ENCODE assay signal across 14 cellular contexts in the genomic region with DNA sequence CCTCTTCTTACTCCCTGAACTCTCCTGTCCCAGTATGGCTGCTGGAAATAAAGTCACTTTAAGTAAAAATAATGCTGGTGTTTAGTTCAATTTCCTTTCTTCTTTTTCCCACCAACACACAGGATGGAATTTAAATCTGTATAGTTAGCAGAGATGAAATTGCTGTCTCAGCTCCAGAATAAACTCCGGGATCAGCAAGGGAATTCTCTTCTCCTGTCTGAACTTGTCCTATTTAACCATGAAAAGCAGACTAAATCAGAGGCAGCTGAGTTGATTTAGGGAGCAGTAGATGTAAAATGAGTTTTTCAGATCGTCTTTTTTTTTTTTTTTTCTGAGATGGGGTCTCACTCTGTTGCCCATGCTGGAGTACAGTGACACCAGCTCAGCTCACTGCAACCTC. TPM values are rescaled to one million over a fixed set of nuclear protein-coding genes. Genes with fewer than 3 reads are reported as not detected.
DNase-seq lines count a peak whose midpoint lies in the region; ATAC-seq and TF ChIP-seq lines count a peak whose summit lies in the region.
"Had no signal": no experiment of that assay in that cellular context is flagged by ENCODE, and none has a peak within 500 bp of the region (broad histone marks: within the 10 kb centered on the region; RNA-seq: fewer than 3 reads in every experiment).

No MANE protein-coding gene starts in this region.

- CTCF ChIA-PET in RWPE1 (lab: Yijun Ruan, JAX), result interaction anchor here (0.6 to 0.8 kb wide), 3 partner anchors 65 to 180 kb away, joined by 3 to 5 read pairs (median 4); no protein-coding TSS in a partner anchor

- H3K4me1 Mint-ChIP-seq in chondrocyte (ENCODE audit: low read depth) (peaks cover 34% of the 10 kb centered on the region), nephron progenitor cell (peaks cover 3% of the 10 kb centered on the region)
- H3K4me1 Mint-ChIP-seq in T-helper 2 cell treated with Interferon-gamma antibody and Interleukin-4, amounts not matched to agents 5 μg/mL and 100 μg/mL, for 36 hours (ENCODE audit: low read depth), result peaks cover 17% of the 10 kb centered on the region
- H3K4me1 Mint-ChIP-seq in activated T-helper 17 cell treated with anti-CD3 and anti-CD28 coated beads, Interleukin-2, amount 50 U/mL, for 72 hours, result peaks cover 30% of the 10 kb centered on the region

- TF ChIP-seq POLR2A in gastroesophageal sphincter (IDR thresholded peaks at IDR 0.05), result no peak

- WGBS in gastroesophageal sphincter (ENCODE audit: low coverage in 1 of 2), 2 donors, result 74 to 100% methylated on average over 1 to 2 of the region's 2 CpGs

- DNase-seq in RWPE1 (ENCODE audit: low spot score) (no peak), chondrocyte (ENCODE audit: low spot score) (no peak), nephron progenitor cell (no peak)
- DNase-seq in T-helper 2 cell treated with Interferon-gamma antibody and Interleukin-4, amounts not matched to agents 5 μg/mL and 100 μg/mL, for 36 hours (ENCODE audit: low spot score), result no peak
- DNase-seq: BE2C, DMS53, GF-D8, HCEC 1CT, HFFc6 had no signal

- H3K27ac ChIP-seq in RWPE1 (peak overlapping the region; percentile 66), gastroesophageal sphincter (no peak overlapping the region)
- H3K27ac ChIP-seq: C4-2B had no signal

- H3K9me3 Mint-ChIP-seq in chondrocyte (ENCODE audit: low read depth) (no peaks in the 10 kb centered on the region), nephron progenitor cell (no peaks in the 10 kb centered on the region)
- H3K9me3 Mint-ChIP-seq in T-helper 2 cell treated with Interferon-gamma antibody and Interleukin-4, amounts not matched to agents 5 μg/mL and 100 μg/mL, for 36 hours, result no peaks in the 10 kb centered on the region
- no peaks in the 10 kb centered on the region for H3K9me3 Mint-ChIP-seq in activated T-helper 17 cell treated with anti-CD3 and anti-CD28 coated beads, Interleukin-2, amount 50 U/mL, for 72 hours
- H3K9me3 Mint-ChIP-seq: HFFc6 had no signal

- no peaks in the 10 kb centered on the region for H3K27me3 ChIP-seq in gastroesophageal sphincter
- H3K27me3 ChIP-seq: BE2C had no signal

- H3K9me3 ChIP-seq in gastroesophageal sphincter, result no peaks in the 10 kb centered on the region
- H3K9me3 ChIP-seq: BE2C had no signal

- H3K4me3 Mint-ChIP-seq in chondrocyte (ENCODE audit: unreplicated experiment) (no peak overlapping the region), nephron progenitor cell (no peak overlapping the region)
- no peak overlapping the region for H3K4me3 Mint-ChIP-seq in T-helper 2 cell treated with Interferon-gamma antibody and Interleukin-4, amounts not matched to agents 5 μg/mL and 100 μg/mL, for 36 hours
- no peak overlapping the region for H3K4me3 Mint-ChIP-seq in activated T-helper 17 cell treated with anti-CD3 and anti-CD28 coated beads, Interleukin-2, amount 50 U/mL, for 72 hours
- H3K4me3 Mint-ChIP-seq: HFFc6 had no signal

- TF ChIP-seq EP300 in gastroesophageal sphincter (IDR thresholded peaks at IDR 0.05), result no peak

- peaks cover 17% of the 10 kb centered on the region for H3K36me3 Mint-ChIP-seq in chondrocyte (ENCODE audit: low read depth)
- peaks cover 35% of the 10 kb centered on the region for H3K36me3 Mint-ChIP-seq in nephron progenitor cell (ENCODE audit: low read depth)
- H3K36me3 Mint-ChIP-seq in T-helper 2 cell treated with Interferon-gamma antibody and Interleukin-4, amounts not matched to agents 5 μg/mL and 100 μg/mL, for 36 hours (ENCODE audit: low read depth), result peaks cover 20% of the 10 kb centered on the region
- peaks cover 89% of the 10 kb centered on the region for H3K36me3 Mint-ChIP-seq in activated T-helper 17 cell treated with anti-CD3 and anti-CD28 coated beads, Interleukin-2, amount 50 U/mL, for 72 hours (ENCODE audit: low read depth)

- TF ChIP-seq CTCF in RWPE1 (conservative IDR thresholded peaks at IDR 0.05; ENCODE audit: low read depth), result no peak
- TF ChIP-seq CTCF in chondrocyte (IDR thresholded peaks at IDR 0.05), result no peak
- no peak for TF ChIP-seq CTCF in nephron progenitor cell (IDR thresholded peaks at IDR 0.05)
- TF ChIP-seq CTCF in gastroesophageal sphincter (IDR thresholded peaks at IDR 0.05), result no peak

- peaks cover 0 to 29% (median 5%) of the 10 kb centered on the region in 3 donors for H3K4me1 ChIP-seq in gastroesophageal sphincter

- H3K27ac Mint-ChIP-seq in chondrocyte (ENCODE audit: unreplicated experiment) (peak overlapping the region; percentile 36), nephron progenitor cell (peak overlapping the region; percentile 34)
- H3K27ac Mint-ChIP-seq in T-helper 2 cell treated with Interferon-gamma antibody and Interleukin-4, amounts not matched to agents 5 μg/mL and 100 μg/mL, for 36 hours, result no peak overlapping the region
- H3K27ac Mint-ChIP-seq in activated T-helper 17 cell treated with anti-CD3 and anti-CD28 coated beads, Interleukin-2, amount 50 U/mL, for 72 hours, result no peak overlapping the region
- H3K27ac Mint-ChIP-seq: HFFc6 had no signal

- peaks cover 0 to 45% of the 10 kb centered on the region in 2 donors for H3K36me3 ChIP-seq in gastroesophageal sphincter

- H3K4me3 ChIP-seq in gastroesophageal sphincter, result no peak overlapping the region

- no peaks in the 10 kb centered on the region for H3K27me3 Mint-ChIP-seq in chondrocyte (ENCODE audit: low read depth)
- H3K27me3 Mint-ChIP-seq in nephron progenitor cell (ENCODE audit: low read depth, poor library complexity), result no peaks in the 10 kb centered on the region
- H3K27me3 Mint-ChIP-seq in T-helper 2 cell treated with Interferon-gamma antibody and Interleukin-4, amounts not matched to agents 5 μg/mL and 100 μg/mL, for 36 hours (ENCODE audit: low read depth), result no peaks in the 10 kb centered on the region
- no peaks in the 10 kb centered on the region for H3K27me3 Mint-ChIP-seq in activated T-helper 17 cell treated with anti-CD3 and anti-CD28 coated beads, Interleukin-2, amount 50 U/mL, for 72 hours

- no peak for ATAC-seq in activated T-helper 17 cell treated with anti-CD3 and anti-CD28 coated beads, Interleukin-2, amount 50 U/mL, for 72 hours (replicated peaks)
- ATAC-seq in gastroesophageal sphincter (no peak), HG02870 (IDR thresholded peaks at IDR 0.05; ENCODE audit: unreplicated experiment) (no peak)
- ATAC-seq: HepG2 had no signal

- POLR2A ChIA-PET in RWPE1 (lab: Yijun Ruan, JAX; ENCODE audit: low non-redundant PET), result interaction anchor here (0.6 to 0.7 kb wide), 3 partner anchors 9 to 26 kb away, joined by 3 to 4 read pairs (median 4); no protein-coding TSS in a partner anchor

RNA-seq across cellular contexts. Expression of a gene that starts 25.9 kb away (rescaled TPM):
- total RNA-seq in chondrocyte, result 20.3 to 21.3 TPM (median 20.7 TPM) in 3 replicates
- 10 to 100 TPM; 34.1 to 42.6 TPM for total RNA-seq in activated T-helper 17 cell treated with anti-CD3 and anti-CD28 coated beads, Interleukin-2, amount 50 U/mL, for 72 hours
- total RNA-seq in gastroesophageal sphincter, result 10 to 100 TPM in 2 of 4 donors, 1 to 10 TPM in 2; 6.5 to 12.1 (median 8.7) TPM

RNA-seq across cellular contexts. Expression of a gene that starts 45.4 kb away (rescaled TPM):
- total RNA-seq in chondrocyte (1.7 to 5.2 TPM (median 4.7 TPM) in 3 replicates), gastroesophageal sphincter (10 to 100 TPM; 20.9 to 29.0 (median 23.5) TPM)
- under 1 TPM in 1 of 2 donors, not detected in 1; 0.66 TPM for total RNA-seq in activated T-helper 17 cell treated with anti-CD3 and anti-CD28 coated beads, Interleukin-2, amount 50 U/mL, for 72 hours

Comparison
In these comparisons a context has a peak if more than half of its experiments do, and no peak if none do; other contexts are left out.
1. H3K27ac Mint-ChIP-seq: peak in chondrocyte (single experiment) and nephron progenitor cell (single experiment); none in T-helper 2 cell treated with Interferon-gamma antibody and Interleukin-4, amounts not matched to agents 5 μg/mL and 100 μg/mL, for 36 hours (single experiment) and activated T-helper 17 cell treated with anti-CD3 and anti-CD28 coated beads, Interleukin-2, amount 50 U/mL, for 72 hours (single experiment).